12 cellular contexts compared by ENCODE assay signal in genomic region chr3:178982138-178982537, GRCh38.
DNase-seq lines count a peak whose midpoint lies in the region; ATAC-seq and TF ChIP-seq lines count a peak whose summit lies in the region.
"Had no signal": no experiment of that assay in that cellular context is flagged by ENCODE, and none has a peak within 500 bp of the region (broad histone marks: within the 10 kb centered on the region; RNA-seq: fewer than 3 reads in every experiment).

No MANE protein-coding gene starts in this region.

- no peak overlapping the region for H3K9ac ChIP-seq in Karpas-422 (ENCODE audit: low read length)

- no peaks in the 10 kb centered on the region for H3K79me2 ChIP-seq in Karpas-422 (ENCODE audit: low read length)

- no peaks in the 10 kb centered on the region for H3K4me1 ChIP-seq in Karpas-422 (ENCODE audit: low read length)
- H3K4me1 ChIP-seq: right atrium auricular region had no signal

- no peaks in the 10 kb centered on the region for H3K9me2 ChIP-seq in Karpas-422 (replicated peaks; ENCODE audit: insufficient read depth, low read length)

- H3K27ac ChIP-seq in Karpas-422 (ENCODE audit: low read length) (no peak overlapping the region), coronary artery (no peak overlapping the region)
- H3K27ac ChIP-seq: right atrium auricular region, SK-N-MC had no signal

- peaks cover 1% of the 10 kb centered on the region; the same call in 1 of the 2 replicates for H3K9me3 ChIP-seq in Karpas-422 (ENCODE audit: low read length)

- peak; percentile 33 for DNase-seq in SKM-1 treated with dmso at 0.1 percent for 144 hours (lab: John Stamatoyannopoulos, UW; ENCODE audit: unreplicated experiment)
- DNase-seq in SKM-1 (lab: John Stamatoyannopoulos, UW; ENCODE audit: unreplicated experiment): no peak
- DNase-seq in M059J (ENCODE audit: low read depth): peak; percentile 59
- peak; percentile 41 for DNase-seq in skeletal muscle cell (ENCODE audit: low read depth)
- no peak for DNase-seq in Karpas-422
- no peak for DNase-seq in stimulated activated CD4-positive, alpha-beta T cell treated with anti-CD3 and anti-CD28 coated beads, Interleukin-2, amount 100 ng/mL, for 48 hours
- DNase-seq in coronary artery (ENCODE audit: low spot score): no peak
- DNase-seq: left ventricle myocardium superior, NCI-H2171 had no signal

- TF ChIP-seq CTCF in coronary artery (IDR thresholded peaks at IDR 0.05): no peak

- peak; percentile 85 for ATAC-seq in HG02642 (IDR thresholded peaks at IDR 0.05; ENCODE audit: poor library complexity, unreplicated experiment)
- ATAC-seq: left ventricle myocardium superior had no signal

- no peak overlapping the region for H3K4me2 ChIP-seq in Karpas-422 (ENCODE audit: low read depth, low read length, poor library complexity, severe bottlenecking)

- H3K4me3 ChIP-seq in skeletal muscle cell (ENCODE audit: low read depth, low read length) (no peak overlapping the region), Karpas-422 (ENCODE audit: low read length) (no peak overlapping the region), coronary artery (no peak overlapping the region)
- H3K4me3 ChIP-seq: right atrium auricular region, SK-N-MC had no signal

- H3K36me3 ChIP-seq in Karpas-422 (ENCODE audit: insufficient read depth, low read length): no peaks in the 10 kb centered on the region
- H3K36me3 ChIP-seq: right atrium auricular region had no signal

- no peak overlapping the region for H2AFZ ChIP-seq in Karpas-422 (ENCODE audit: low read length)

- H4K20me1 ChIP-seq in Karpas-422 (ENCODE audit: insufficient read depth, low read depth, low read length): no peaks in the 10 kb centered on the region

- no peaks in the 10 kb centered on the region for H3K27me3 ChIP-seq in Karpas-422 (ENCODE audit: low read length)
- H3K27me3 ChIP-seq: right atrium auricular region had no signal

Comparison
In these comparisons a context has a peak if more than half of its experiments do, and no peak if none do; other contexts are left out.
1. DNase-seq: peak in SKM-1 treated with dmso at 0.1 percent for 144 hours (single experiment), M059J (single experiment) and skeletal muscle cell (single experiment); none in SKM-1 (single experiment), Karpas-422 (single experiment), stimulated activated CD4-positive, alpha-beta T cell treated with anti-CD3 and anti-CD28 coated beads, Interleukin-2, amount 100 ng/mL, for 48 hours (0 of 2) and coronary artery (single experiment).